Comparison of ENCODE assay signal across 8 cellular contexts in the genomic region with DNA sequence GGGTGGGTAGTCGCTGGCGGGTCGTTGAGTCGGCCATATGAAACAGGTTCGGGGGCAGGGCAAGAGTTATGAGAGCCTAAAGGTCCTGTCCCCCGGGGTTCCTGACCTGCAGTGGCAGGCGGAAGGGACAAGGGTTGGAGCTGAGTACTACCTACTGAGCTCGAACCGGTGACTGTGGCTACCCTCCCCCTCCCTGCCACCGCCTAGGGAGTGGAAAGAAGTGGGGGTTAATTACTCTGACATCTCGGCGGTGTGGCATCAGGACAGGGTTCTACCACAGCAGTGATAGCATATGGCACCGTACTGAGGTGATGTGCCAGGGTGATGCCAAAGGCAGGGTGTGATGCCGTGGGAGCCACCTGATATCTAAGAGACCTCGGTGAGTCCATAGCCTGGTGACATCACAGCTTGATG. TPM values are rescaled to one million over a fixed set of nuclear protein-coding genes. Genes with fewer than 3 reads are reported as not detected.
A peak's percentile ranks its signal among the peaks of the same experiment; 100 is the strongest.
DNase-seq lines count a peak whose midpoint lies in the region; ATAC-seq and TF ChIP-seq lines count a peak whose summit lies in the region.

No MANE protein-coding gene starts in this region.

- H3K9me3 ChIP-seq in ES-I3 (ENCODE audit: control insufficient read depth, insufficient read depth, low read length) (no peaks in the 10 kb centered on the region), iPS-18c (ENCODE audit: control insufficient read depth, insufficient read depth, low read length) (no peaks in the 10 kb centered on the region), stomach (peaks cover 0 to 3% (median 0%) of the 10 kb centered on the region in 4 donors), aorta (ENCODE audit: control insufficient read depth, low read length) (no peaks in the 10 kb centered on the region)

- H3K4me1 ChIP-seq in ES-I3 (ENCODE audit: insufficient read depth, low read length) (no peaks in the 10 kb centered on the region), stomach (peaks cover 0 to 29% (median 7%) of the 10 kb centered on the region in 4 donors), aorta (ENCODE audit: control insufficient read depth in 1 of 2, insufficient read depth in 2 of 2, low read length in 2 of 2) (no peaks in the 10 kb centered on the region)

- no peak for TF ChIP-seq CTCF in stomach (IDR thresholded peaks at IDR 0.05)

- 0 to 62% (median 5%) methylated on average over 3 to 15 of the region's 15 CpGs for WGBS in stomach, 5 donors
- 1 to 26% methylated on average over 15 of the region's 15 CpGs for WGBS in aorta, 2 donors

- intact Hi-C loops in stomach (cut with DNase I; ENCODE audit: low total_unique reads) (no loop called here), aorta (cut with DNase I) (no loop called here)

- H3K27ac ChIP-seq in stomach (peak overlapping the region; percentile 55 to 90 (median 86)), aorta (ENCODE audit: low read depth in 1 of 2, low read length in 2 of 2) (no peak overlapping the region)

- H3K9ac ChIP-seq in ES-I3 (ENCODE audit: low read depth, low read length): peak overlapping the region; percentile 66; the same call in 1 of the 2 replicates

- H3K36me3 ChIP-seq in ES-I3 (ENCODE audit: insufficient read depth, low read length): peaks cover 6% of the 10 kb centered on the region; the same call in 1 of the 2 replicates
- H3K36me3 ChIP-seq in stomach: peaks cover under 1 to 11% (median 11%) of the 10 kb centered on the region in 4 donors
- no peaks in the 10 kb centered on the region for H3K36me3 ChIP-seq in aorta (ENCODE audit: control insufficient read depth in 1 of 2, insufficient read depth in 2 of 2, low read length in 1 of 2)

- no peak for TF ChIP-seq POLR2A in stomach (IDR thresholded peaks at IDR 0.05)

- H3K4me3 ChIP-seq in iPS-18c (ENCODE audit: insufficient read depth, low read depth, low read length) (peak overlapping the region; percentile 66), stomach (peak overlapping the region; percentile 46 to 64 (median 64)), aorta (ENCODE audit: low read length in 2 of 2) (peak overlapping the region in 1 of 2 donors; percentile 34)

- no peak for DNase-seq in stomach
- DNase-seq in NCI-H774 (lab: John Stamatoyannopoulos, UW): no peak
- DNase-seq in aorta: no peak

- ATAC-seq in GM19438 (IDR thresholded peaks at IDR 0.05; ENCODE audit: low read depth, unreplicated experiment): peak; percentile 40
- peak; percentile 32 for ATAC-seq in HG03378 (IDR thresholded peaks at IDR 0.05; ENCODE audit: unreplicated experiment)
- ATAC-seq in activated CD4-positive, CD25-positive, alpha-beta regulatory T cell treated with anti-CD3 and anti-CD28 coated beads, Interleukin-2, amount 50 U/mL, for 24 hours: peak; percentile 10 to 21
- ATAC-seq in aorta (ENCODE audit: low FRiP score): no peak

- no peaks in the 10 kb centered on the region for H3K27me3 ChIP-seq in stomach
- H3K27me3 ChIP-seq in aorta (ENCODE audit: control insufficient read depth in 1 of 2, insufficient read depth in 2 of 2, low read length in 1 of 2): no peaks in the 10 kb centered on the region

- no peak for TF ChIP-seq EP300 in stomach (IDR thresholded peaks at IDR 0.05)

RNA-seq across cellular contexts. Expression of a gene that starts 0.3 kb away (rescaled TPM):
- total RNA-seq in stomach (10 to 100 TPM in 3 of 5 donors, 1 to 10 TPM in 1, not detected in 1; 9.0 to 69.2 (median 26.0) TPM), aorta (10 to 100 TPM; 10.5 to 12.4 TPM)
- polyA plus RNA-seq in stomach (10 to 100 TPM; 10.1 to 22.0 (median 19.1) TPM), aorta (10 to 100 TPM; 13.8 to 14.4 TPM)

RNA-seq across cellular contexts. Expression of a gene that starts 0.5 kb away (rescaled TPM):
- total RNA-seq in stomach (10 to 100 TPM in 4 of 5 donors, not detected in 1; 10.4 to 65.7 (median 11.8) TPM), aorta (10 to 100 TPM; 24.5 to 24.9 TPM)
- polyA plus RNA-seq in stomach (10 to 100 TPM; 25.4 to 41.0 (median 38.5) TPM), aorta (10 to 100 TPM; 25.7 to 48.0 TPM)

RNA-seq across cellular contexts. Expression of a gene that starts 47.0 kb away (rescaled TPM):
- total RNA-seq in stomach: 100 to 1,000 TPM in 3 of 5 donors, 10 to 100 TPM in 1, under 1 TPM in 1; 0.58 to 402 (median 138) TPM
- polyA plus RNA-seq in stomach: 100 to 1,000 TPM in 1 of 3 donors, 10 to 100 TPM in 2; 31.2 to 172 (median 60.2) TPM
- total RNA-seq in aorta: not detected
- not detected for polyA plus RNA-seq in aorta

Comparison
In these comparisons a context has a peak if more than half of its experiments do, and no peak if none do; other contexts are left out.
1. H3K27ac ChIP-seq: peak in stomach (5 of 5); none in aorta (0 of 2).